ENCODE assay signal across 34 cellular contexts in genomic region chrX:80471582-80471981, GRCh38. TPM values are rescaled to one million over a fixed set of nuclear protein-coding genes. Genes with fewer than 3 reads are reported as not detected.
"Had no signal": no experiment of that assay in that cellular context is flagged by ENCODE, and none has a peak within 500 bp of the region (broad histone marks: within the 10 kb centered on the region; RNA-seq: fewer than 3 reads in every experiment).

No MANE protein-coding gene starts in this region.

- H3K4me3 ChIP-seq: stomach, suprapubic skin, testis, thoracic aorta, thyroid gland, tibial artery, tibial nerve, transverse colon, upper lobe of left lung, upper lobe of right lung, uterus, vagina had no signal

- H3K27ac Mint-ChIP-seq: stimulated activated effector memory CD8-positive, alpha-beta T cell treated with anti-CD3 and anti-CD28 coated beads, Interleukin-12 subunit alpha, Interleukin-12 subunit beta, amount 100 ng/mL, for 72 hours; stimulated activated memory B cell treated with anti-CD40 and anti-IgM and Interleukin-4, amounts not matched to agents 10 μg/mL and 1 μg/mL and 100 μg/mL, for 72 hours; stimulated activated naive B cell treated with anti-CD40 and anti-IgM and Interleukin-4, amounts not matched to agents 10 μg/mL and 1 μg/mL and 100 μg/mL, for 72 hours; stimulated activated naive CD8-positive, alpha-beta T cell treated with anti-CD3 and anti-CD28 coated beads, Interleukin-15, amount 100 ng/mL, for 72 hours; stimulated activated naive CD8-positive, alpha-beta T cell treated with anti-CD3 and anti-CD28 coated beads, Interleukin-15, Interleukin-2, amounts not matched to agents 100 ng/mL and 50 ng/mL, for 24 hours; type B pancreatic cell had no signal

- H3K9me3 ChIP-seq: suprapubic skin, testis, thoracic aorta, thyroid gland, transverse colon, upper lobe of right lung, uterus, vagina had no signal

- H3K27ac ChIP-seq: stomach, suprapubic skin, testis, thoracic aorta, thyroid gland, tibial artery, tibial nerve, transverse colon, upper lobe of left lung, upper lobe of right lung, uterus, vagina had no signal

- H3K4me3 Mint-ChIP-seq: stimulated activated effector memory CD8-positive, alpha-beta T cell treated with anti-CD3 and anti-CD28 coated beads, Interleukin-12 subunit alpha, Interleukin-12 subunit beta, amount 100 ng/mL, for 72 hours; stimulated activated memory B cell treated with anti-CD40 and anti-IgM and Interleukin-4, amounts not matched to agents 10 μg/mL and 1 μg/mL and 100 μg/mL, for 72 hours; stimulated activated naive B cell treated with anti-CD40 and anti-IgM and Interleukin-4, amounts not matched to agents 10 μg/mL and 1 μg/mL and 100 μg/mL, for 72 hours; stimulated activated naive CD8-positive, alpha-beta T cell treated with anti-CD3 and anti-CD28 coated beads, Interleukin-15, amount 100 ng/mL, for 72 hours; stimulated activated naive CD8-positive, alpha-beta T cell treated with anti-CD3 and anti-CD28 coated beads, Interleukin-15, Interleukin-2, amounts not matched to agents 100 ng/mL and 50 ng/mL, for 24 hours; type B pancreatic cell had no signal

- H3K36me3 Mint-ChIP-seq: stimulated activated effector memory CD8-positive, alpha-beta T cell treated with anti-CD3 and anti-CD28 coated beads, Interleukin-12 subunit alpha, Interleukin-12 subunit beta, amount 100 ng/mL, for 72 hours; stimulated activated memory B cell treated with anti-CD40 and anti-IgM and Interleukin-4, amounts not matched to agents 10 μg/mL and 1 μg/mL and 100 μg/mL, for 72 hours; stimulated activated naive B cell treated with anti-CD40 and anti-IgM and Interleukin-4, amounts not matched to agents 10 μg/mL and 1 μg/mL and 100 μg/mL, for 72 hours; type B pancreatic cell had no signal

- ATAC-seq: stimulated activated effector memory CD8-positive, alpha-beta T cell treated with anti-CD3 and anti-CD28 coated beads, Interleukin-12 subunit alpha, Interleukin-12 subunit beta, amount 100 ng/mL, for 72 hours; stimulated activated memory B cell treated with anti-CD40 and anti-IgM and Interleukin-4, amounts not matched to agents 10 μg/mL and 1 μg/mL and 100 μg/mL, for 72 hours; stimulated activated naive B cell treated with anti-CD40 and anti-IgM and Interleukin-4, amounts not matched to agents 10 μg/mL and 1 μg/mL and 100 μg/mL, for 72 hours; stimulated activated naive CD8-positive, alpha-beta T cell treated with anti-CD3 and anti-CD28 coated beads, Interleukin-15, amount 100 ng/mL, for 72 hours; stimulated activated naive CD8-positive, alpha-beta T cell treated with anti-CD3 and anti-CD28 coated beads, Interleukin-15, Interleukin-2, amounts not matched to agents 100 U/mL and 50 U/mL, for 24 hours; upper lobe of right lung had no signal

- H3K27me3 Mint-ChIP-seq: stimulated activated memory B cell treated with anti-CD40 and anti-IgM and Interleukin-4, amounts not matched to agents 10 μg/mL and 1 μg/mL and 100 μg/mL, for 72 hours; stimulated activated naive B cell treated with anti-CD40 and anti-IgM and Interleukin-4, amounts not matched to agents 10 μg/mL and 1 μg/mL and 100 μg/mL, for 72 hours; stimulated activated naive CD8-positive, alpha-beta T cell treated with anti-CD3 and anti-CD28 coated beads, Interleukin-15, amount 100 ng/mL, for 72 hours; stimulated activated naive CD8-positive, alpha-beta T cell treated with anti-CD3 and anti-CD28 coated beads, Interleukin-15, Interleukin-2, amounts not matched to agents 100 ng/mL and 50 ng/mL, for 24 hours; type B pancreatic cell had no signal

- H3K4me1 Mint-ChIP-seq: stimulated activated effector memory CD8-positive, alpha-beta T cell treated with anti-CD3 and anti-CD28 coated beads, Interleukin-12 subunit alpha, Interleukin-12 subunit beta, amount 100 ng/mL, for 72 hours; stimulated activated memory B cell treated with anti-CD40 and anti-IgM and Interleukin-4, amounts not matched to agents 10 μg/mL and 1 μg/mL and 100 μg/mL, for 72 hours; stimulated activated naive B cell treated with anti-CD40 and anti-IgM and Interleukin-4, amounts not matched to agents 10 μg/mL and 1 μg/mL and 100 μg/mL, for 72 hours; stimulated activated naive CD8-positive, alpha-beta T cell treated with anti-CD3 and anti-CD28 coated beads, Interleukin-15, amount 100 ng/mL, for 72 hours had no signal

- FAIRE-seq: urothelium cell line had no signal

- H3K36me3 ChIP-seq: stomach, suprapubic skin, thoracic aorta, thyroid gland, tibial artery, tibial nerve, transverse colon, upper lobe of left lung, upper lobe of right lung, uterus, vagina had no signal

- H3K4me1 ChIP-seq: stomach, suprapubic skin, testis, thyroid gland, tibial artery, tibial nerve, transverse colon, upper lobe of left lung, upper lobe of right lung, uterus, vagina had no signal

- DNase-seq: stimulated activated CD4-positive, alpha-beta T cell treated with anti-CD3 and anti-CD28 coated beads, Interleukin-2, amount 100 ng/mL, for 48 hours; stimulated activated CD4-positive, alpha-beta T cell treated with anti-CD3 and anti-CD28 coated beads, Interleukin-4, amount 100 ng/mL, for 1 hour; stimulated activated CD4-positive, alpha-beta T cell treated with anti-CD3 and anti-CD28 coated beads, Interleukin-4, amount 100 ng/mL, for 24 hours; stimulated activated CD4-positive, alpha-beta T cell treated with anti-CD3 and anti-CD28 coated beads, Interleukin-4, amount 100 ng/mL, for 4 hours; stimulated activated CD8-positive, alpha-beta memory T cell treated with anti-CD3 and anti-CD28 coated beads, Interleukin-4, amount 100 ng/mL, for 48 hours; stimulated activated naive B cell treated with anti-CD40 and anti-IgM and Interleukin-4, amounts not matched to agents 10 μg/mL and 1 μg/mL and 100 μg/mL, for 72 hours; stimulated activated naive CD4-positive, alpha-beta T cell; stimulated activated naive CD4-positive, alpha-beta T cell treated with Interleukin-2 at 50 U/mL for 16 hours; stimulated activated naive CD8-positive, alpha-beta T cell treated with anti-CD3 and anti-CD28 coated beads, Interleukin-15, amount 100 ng/mL, for 72 hours; stimulated activated naive CD8-positive, alpha-beta T cell treated with anti-CD3 and anti-CD28 coated beads, Interleukin-15, Interleukin-2, amounts not matched to agents 100 U/mL and 50 U/mL, for 24 hours; stomach; substantia nigra; testis; thyroid gland; tibial artery; transverse colon; trophoblast cell; upper lobe of left lung; upper lobe of right lung; uterus had no signal

RNA-seq across cellular contexts. Expression of gene TENT5D, which starts 51.3 kb away (rescaled TPM):
- total RNA-seq: stomach, subcutaneous adipose tissue, suprapubic skin, temporal lobe, thoracic aorta, thyroid gland, tibial nerve, transverse colon, upper lobe of left lung, upper lobe of right lung, ureter, urinary bladder, uterus, vagina had no signal
- polyA plus RNA-seq: stomach, thymus, urinary bladder had no signal
